Comparison of ENCODE assay signal across 9 cellular contexts in genomic region chr7:127447326-127447945, GRCh38. TPM values are rescaled to one million over a fixed set of nuclear protein-coding genes. Genes with fewer than 3 reads are reported as not detected.
DNase-seq lines count a peak whose midpoint lies in the region; ATAC-seq and TF ChIP-seq lines count a peak whose summit lies in the region.
"Had no signal": no experiment of that assay in that cellular context is flagged by ENCODE, and none has a peak within 500 bp of the region (broad histone marks: within the 10 kb centered on the region; RNA-seq: fewer than 3 reads in every experiment).

No MANE protein-coding gene starts in this region.

- peaks cover 44% of the 10 kb centered on the region for H3K27me3 ChIP-seq in left ventricle myocardium inferior (ENCODE audit: low read depth)

- DNase-seq in left ventricle myocardium inferior (no peak), left ventricle myocardium superior (no peak), NCI-H1694 (lab: John Stamatoyannopoulos, UW) (peak; percentile 19), endothelial cell (ENCODE audit: low spot score) (peak; percentile 9), pulmonary artery endothelial cell (ENCODE audit: low read depth, low spot score) (peak; percentile 15), hippocampal formation (lab: John Stamatoyannopoulos, UW) (no peak)
- DNase-seq in activated CD4-positive, alpha-beta T cell treated with anti-CD3 and anti-CD28 coated beads for 4 hours: peak; percentile 42 to 55
- DNase-seq: right cardiac atrium had no signal

- no peaks in the 10 kb centered on the region for H3K36me3 ChIP-seq in left ventricle myocardium inferior

- peaks cover 32% of the 10 kb centered on the region for H3K9me3 ChIP-seq in left ventricle myocardium inferior (replicated peaks)

- H3K4me1 Mint-ChIP-seq in endothelial cell (ENCODE audit: unreplicated experiment): no peaks in the 10 kb centered on the region

- H3K27ac ChIP-seq in left ventricle myocardium inferior (replicated peaks): no peak overlapping the region

- no peak overlapping the region for H3K27ac Mint-ChIP-seq in endothelial cell (ENCODE audit: unreplicated experiment)

- H3K4me1 ChIP-seq in left ventricle myocardium inferior: no peaks in the 10 kb centered on the region

- ATAC-seq in left ventricle myocardium superior: no peak
- peak; percentile 100 for ATAC-seq in HG02763 (IDR thresholded peaks at IDR 0.05; ENCODE audit: unreplicated experiment)

- H3K27me3 Mint-ChIP-seq in endothelial cell (ENCODE audit: unreplicated experiment): no peaks in the 10 kb centered on the region

- H3K4me3 ChIP-seq in left ventricle myocardium inferior: no peak overlapping the region

- H3K4me3 Mint-ChIP-seq in endothelial cell (ENCODE audit: unreplicated experiment): no peak overlapping the region

- intact Hi-C loops in left ventricle myocardium inferior (cut with micrococcal nuclease) (no loop called here), left ventricle myocardium superior (cut with micrococcal nuclease) (no loop called here)

- peaks cover 5% of the 10 kb centered on the region for H3K36me3 Mint-ChIP-seq in endothelial cell (ENCODE audit: low read depth, unreplicated experiment)

- no peaks in the 10 kb centered on the region for H3K9me3 Mint-ChIP-seq in endothelial cell (ENCODE audit: unreplicated experiment)

- TF ChIP-seq CTCF in left ventricle myocardium inferior (IDR thresholded peaks at IDR 0.05; ENCODE audit: borderline replicate concordance): peak; percentile 48
- no peak for TF ChIP-seq CTCF in endothelial cell (IDR thresholded peaks at IDR 0.05; ENCODE audit: unreplicated experiment)

RNA-seq across cellular contexts. Expression of gene ZNF800, which starts 54.9 kb away (rescaled TPM):
- total RNA-seq in left ventricle myocardium inferior (17.3 TPM), left ventricle myocardium superior (20.8 TPM), endothelial cell (ENCODE audit: unreplicated experiment) (29.4 TPM), pulmonary artery endothelial cell (9.6 and 13.4 TPM in 2 replicates)

Comparison
In these comparisons a context has a peak if more than half of its experiments do, and no peak if none do; other contexts are left out.
1. DNase-seq: peak in NCI-H1694 (single experiment), activated CD4-positive, alpha-beta T cell treated with anti-CD3 and anti-CD28 coated beads for 4 hours (2 of 2), endothelial cell (single experiment) and pulmonary artery endothelial cell (single experiment); none in left ventricle myocardium inferior (single experiment), left ventricle myocardium superior (single experiment) and hippocampal formation (0 of 2).